ENCODE assay signal across 2 cellular contexts in the genomic region with DNA sequence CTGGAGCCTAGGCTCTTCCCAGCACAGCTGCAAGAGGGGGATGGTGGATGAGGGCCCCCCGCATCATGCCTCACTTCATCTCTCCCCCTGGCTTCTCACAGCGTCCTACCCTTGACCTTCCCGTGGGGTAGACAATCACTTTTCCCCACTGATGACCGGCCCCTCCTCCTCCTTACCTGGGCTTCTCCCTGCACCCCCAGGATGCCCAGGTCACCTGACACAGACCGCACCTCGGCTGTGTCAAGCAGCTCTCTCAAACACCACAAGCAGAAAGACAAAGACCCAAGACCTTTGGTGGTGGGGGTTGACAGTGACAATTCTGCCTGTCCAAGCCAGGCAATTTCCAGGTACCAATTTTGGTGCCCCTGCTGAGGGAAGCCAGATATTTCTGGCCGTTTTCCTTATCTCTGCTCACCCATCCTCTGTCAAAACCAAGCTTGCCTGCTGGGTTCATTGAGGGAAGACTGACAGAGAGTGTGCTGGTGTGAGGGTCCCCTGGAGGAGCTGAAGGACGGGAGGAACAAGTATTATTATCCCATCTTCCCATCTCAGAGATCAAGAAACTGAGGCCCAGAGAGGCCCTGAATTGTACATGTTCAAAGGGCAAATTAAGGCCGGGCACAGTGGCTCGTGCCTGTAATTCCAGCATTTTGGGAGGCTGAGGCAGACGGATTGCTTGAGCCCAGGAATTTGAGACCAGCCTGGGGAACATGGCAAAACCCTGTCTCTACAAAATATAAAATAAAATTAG.
TF ChIP-seq lines count a peak whose summit lies in the region.

No MANE protein-coding gene starts in this region.

TF ChIP-seq in IMR-90, 13 proteins besides CTCF, POLR2A, EP300 and RAD21:
- TF ChIP-seq CEBPB (IDR thresholded peaks at IDR 0.05; ENCODE audit: low read depth, low read length) (no peak), MXI1 (IDR thresholded peaks at IDR 0.05; ENCODE audit: borderline replicate concordance, low read depth, low read length) (no peak), USF2 (IDR thresholded peaks at IDR 0.05; ENCODE audit: low read depth, low read length) (no peak), ELK1 (IDR thresholded peaks at IDR 0.05; ENCODE audit: borderline replicate concordance, low read depth, low read length) (no peak), SMC3 (IDR thresholded peaks at IDR 0.05; ENCODE audit: low read depth, low read length) (no peak), RCOR1 (IDR thresholded peaks at IDR 0.05; ENCODE audit: insufficient replicate concordance, low read length) (no peak), NFE2L2 (IDR thresholded peaks at IDR 0.05; ENCODE audit: low read depth, low read length) (no peak), RFX5 (IDR thresholded peaks at IDR 0.05; ENCODE audit: low read depth, low read length) (no peak), CHD1 (IDR thresholded peaks at IDR 0.05; ENCODE audit: low read depth, low read length) (no peak), MAZ (IDR thresholded peaks at IDR 0.05; ENCODE audit: borderline replicate concordance, low read depth, low read length) (no peak), FOS (IDR thresholded peaks at IDR 0.05; ENCODE audit: low read depth, low read length) (no peak), BHLHE40 (IDR thresholded peaks at IDR 0.05; ENCODE audit: low read depth, low read length) (no peak), MAFK (IDR thresholded peaks at IDR 0.05; ENCODE audit: low read depth, low read length) (no peak)

TF ChIP-seq in K562, 482 proteins besides CTCF, POLR2A, EP300 and RAD21:
- TF ChIP-seq ZNF24 (IDR thresholded peaks at IDR 0.05), result no peak
- TF ChIP-seq RBM25 (IDR thresholded peaks at IDR 0.05; ENCODE audit: low read depth, low read length, severe bottlenecking), result peak; percentile 68
- peak; percentile 60; the same call in 1 of the 2 replicates for TF ChIP-seq BCOR (IDR thresholded peaks at IDR 0.05)
